In genomic region chr16:17367034-17367433, GRCh38 we compare ENCODE assay signal across 13 cellular contexts.
DNase-seq lines count a peak whose midpoint lies in the region; ATAC-seq lines count a peak whose summit lies in the region.
"Had no signal": no experiment of that assay in that cellular context is flagged by ENCODE, and none has a peak within 500 bp of the region (broad histone marks: within the 10 kb centered on the region; RNA-seq: fewer than 3 reads in every experiment).

No MANE protein-coding gene starts in this region.

- H3K4me3 Mint-ChIP-seq in T-helper 17 cell (peak overlapping the region; percentile 2), immature natural killer cell (peak overlapping the region; percentile 57 to 94 (median 82))

- no peaks in the 10 kb centered on the region for H3K9me3 Mint-ChIP-seq in immature natural killer cell

- intact Hi-C loops in Right ventricle myocardium superior (cut with DNase I): no loop called here
- intact Hi-C loops in left cardiac atrium (cut with DNase I): no loop called here

- H3K9me3 ChIP-seq in T-helper 17 cell (ENCODE audit: control insufficient read depth, low read length, poor library complexity, severe bottlenecking): no peaks in the 10 kb centered on the region

- ATAC-seq in Right ventricle myocardium superior (ENCODE audit: poor library complexity) (no peak), left cardiac atrium (no peak), T-helper 17 cell (no peak), GM21528 (IDR thresholded peaks at IDR 0.05; ENCODE audit: low FRiP score, unreplicated experiment) (no peak), HG03571 (IDR thresholded peaks at IDR 0.05; ENCODE audit: unreplicated experiment) (no peak)

- H3K36me3 Mint-ChIP-seq in T-helper 17 cell (ENCODE audit: low read depth): no peaks in the 10 kb centered on the region
- peaks cover 0 to 3% (median 0%) of the 10 kb centered on the region in 3 donors for H3K36me3 Mint-ChIP-seq in immature natural killer cell

- DNase-seq in Right ventricle myocardium superior (peak; percentile 41), left cardiac atrium (no peak), T-helper 17 cell (no peak), immature natural killer cell (peak; percentile 77 to 79 (median 78)), GM19238 (ENCODE audit: insufficient read length, low spot score) (no peak), Kasumi-1 (lab: John Stamatoyannopoulos, UW) (no peak)
- DNase-seq: hypothalamus; NCI-H1436 treated with DMSO at 0.1 percent for 48 hours; NCI-H526; stimulated activated CD4-positive, alpha-beta T cell treated with anti-CD3 and anti-CD28 coated beads, Interleukin-12 subunit alpha, Interleukin-12 subunit beta, amount 100 ng/mL, for 4 hours; WERI-Rb-1 had no signal

- H3K27me3 Mint-ChIP-seq in T-helper 17 cell (no peaks in the 10 kb centered on the region), immature natural killer cell (ENCODE audit: low read depth in 3 of 3) (peaks cover 14 to 35% (median 18%) of the 10 kb centered on the region in 3 donors)

- peak overlapping the region; percentile 96 for H3K27ac Mint-ChIP-seq in T-helper 17 cell
- H3K27ac Mint-ChIP-seq in immature natural killer cell: peak overlapping the region; percentile 98 to 100 (median 99)

- peaks cover 70% of the 10 kb centered on the region for H3K4me1 Mint-ChIP-seq in T-helper 17 cell
- peaks cover 98 to 100% of the 10 kb centered on the region in 2 donors for H3K4me1 Mint-ChIP-seq in immature natural killer cell

Comparison
In these comparisons a context has a peak if more than half of its experiments do, and no peak if none do; other contexts are left out.
1. DNase-seq: peak in Right ventricle myocardium superior (single experiment) and immature natural killer cell (3 of 3); none in left cardiac atrium (single experiment), T-helper 17 cell (0 of 3), GM19238 (single experiment) and Kasumi-1 (0 of 2).